Comparison of ENCODE assay signal across 1 cellular context in genomic region chr11:119067371-119068222, GRCh38.
TF ChIP-seq lines count a peak whose summit lies in the region.

TSS of gene VPS11 (plus strand) at chr11:119067818. CDS start at chr11:119067824, 6 bp downstream.

TF ChIP-seq in WTC11, 78 proteins besides CTCF, POLR2A, EP300 and RAD21 (continued from another document):
- no peak for TF ChIP-seq FOXP4 (CRISPR knock-in tag; IDR thresholded peaks at IDR 0.05)
- TF ChIP-seq ZNF423 (CRISPR knock-in tag; IDR thresholded peaks at IDR 0.05) = no peak
- TF ChIP-seq IRF1 (CRISPR knock-in tag; IDR thresholded peaks at IDR 0.05) = no peak
- TF ChIP-seq ELF4 (CRISPR knock-in tag; IDR thresholded peaks at IDR 0.05; ENCODE audit: low read depth) = no peak
- TF ChIP-seq AFF4 (CRISPR knock-in tag; IDR thresholded peaks at IDR 0.05; ENCODE audit: borderline replicate concordance) = no peak
- no peak for TF ChIP-seq RELA (CRISPR knock-in tag; IDR thresholded peaks at IDR 0.05; ENCODE audit: borderline replicate concordance)
- TF ChIP-seq ESRRA (CRISPR knock-in tag; IDR thresholded peaks at IDR 0.05; ENCODE audit: borderline replicate concordance) = peak; percentile 41; the same call in 1 of the 2 replicates
- TF ChIP-seq ZNF512 (CRISPR knock-in tag; IDR thresholded peaks at IDR 0.05; ENCODE audit: borderline replicate concordance) = no peak
- TF ChIP-seq TEAD4 (CRISPR knock-in tag; IDR thresholded peaks at IDR 0.05) = no peak
- no peak for TF ChIP-seq ZNF138 (CRISPR knock-in tag; conservative IDR thresholded peaks at IDR 0.05)
- TF ChIP-seq ZNF671 (CRISPR knock-in tag; IDR thresholded peaks at IDR 0.05) = no peak
- TF ChIP-seq NFATC4 (CRISPR knock-in tag; IDR thresholded peaks at IDR 0.05) = no peak
- TF ChIP-seq PRRX2 (CRISPR knock-in tag; IDR thresholded peaks at IDR 0.05) = no peak
- peak; percentile 80 for TF ChIP-seq ETV6 (CRISPR knock-in tag; IDR thresholded peaks at IDR 0.05)
- no peak for TF ChIP-seq ZNF281 (CRISPR knock-in tag; IDR thresholded peaks at IDR 0.05)
- no peak for TF ChIP-seq PREB (CRISPR knock-in tag; IDR thresholded peaks at IDR 0.05; ENCODE audit: borderline replicate concordance)
- TF ChIP-seq SMAD3 (CRISPR knock-in tag; IDR thresholded peaks at IDR 0.05; ENCODE audit: borderline replicate concordance) = no peak
- TF ChIP-seq NR2C2 (CRISPR knock-in tag; IDR thresholded peaks at IDR 0.05) = no peak
- TF ChIP-seq FOXP1 (CRISPR knock-in tag; IDR thresholded peaks at IDR 0.05; ENCODE audit: borderline replicate concordance) = no peak; the same call in 1 of the 2 replicates
- no peak for TF ChIP-seq E2F1 (CRISPR knock-in tag; IDR thresholded peaks at IDR 0.05)
- no peak for TF ChIP-seq E2F4 (CRISPR knock-in tag; IDR thresholded peaks at IDR 0.05; ENCODE audit: borderline replicate concordance, low read depth)
- no peak for TF ChIP-seq ZNF263 (CRISPR knock-in tag; IDR thresholded peaks at IDR 0.05; ENCODE audit: low read depth)
- TF ChIP-seq SOX15 (CRISPR knock-in tag; IDR thresholded peaks at IDR 0.05) = no peak
- no peak for TF ChIP-seq JUN (CRISPR knock-in tag; IDR thresholded peaks at IDR 0.05)
- TF ChIP-seq USF1 (CRISPR knock-in tag; IDR thresholded peaks at IDR 0.05) = peak; percentile 99
- no peak for TF ChIP-seq ZNF232 (CRISPR knock-in tag; IDR thresholded peaks at IDR 0.05)
- no peak for TF ChIP-seq ZNF396 (CRISPR knock-in tag; IDR thresholded peaks at IDR 0.05; ENCODE audit: borderline replicate concordance)
- TF ChIP-seq TP53 (CRISPR knock-in tag; IDR thresholded peaks at IDR 0.05) = no peak
- peak; percentile 71; the same call in 1 of the 2 replicates for TF ChIP-seq E2F5 (CRISPR knock-in tag; IDR thresholded peaks at IDR 0.05)
- TF ChIP-seq KAT7 (CRISPR knock-in tag; IDR thresholded peaks at IDR 0.05; ENCODE audit: borderline replicate concordance) = no peak
- TF ChIP-seq SP1 (CRISPR knock-in tag; conservative IDR thresholded peaks at IDR 0.05) = peak; percentile 82
TF ChIP-seq in WTC11: peak in this region for 15.
